In the genomic region with DNA sequence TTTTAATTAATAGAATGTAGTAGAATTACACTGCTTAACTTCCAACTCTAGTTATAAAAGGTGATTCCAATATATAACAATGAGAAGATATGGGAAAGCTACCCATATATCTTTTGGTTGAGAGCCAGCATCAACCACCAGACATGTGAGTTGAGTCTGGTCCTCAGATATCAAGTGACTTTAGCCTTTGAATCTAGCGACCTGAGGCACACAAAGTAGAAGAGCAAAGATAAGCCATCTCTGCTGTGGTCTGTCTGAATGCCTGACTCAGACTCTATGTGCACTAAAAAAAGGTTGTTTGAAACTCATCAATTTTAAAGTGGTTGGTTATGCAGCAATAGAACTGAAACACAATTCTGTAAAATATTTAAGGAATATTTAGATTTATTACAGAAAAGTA, we compare ENCODE assay signal across 18 cellular contexts.
"Had no signal": no experiment of that assay in that cellular context is flagged by ENCODE, and none has a peak within 500 bp of the region (broad histone marks: within the 10 kb centered on the region; RNA-seq: fewer than 3 reads in every experiment).

No MANE protein-coding gene starts in this region.

- H3K27ac ChIP-seq: adrenal gland, colonic mucosa, left ventricle myocardium inferior, neutrophil, tibial artery, uterus had no signal

- H3K4me1 ChIP-seq: adrenal gland, colonic mucosa, left ventricle myocardium inferior, tibial artery, uterus had no signal

- H3K36me3 ChIP-seq: adrenal gland, colonic mucosa, left ventricle myocardium inferior, neutrophil, tibial artery, uterus had no signal

- H3K9me3 ChIP-seq: adrenal gland, colonic mucosa, left ventricle myocardium inferior, neutrophil, tibial artery, uterus had no signal

- H3K27me3 ChIP-seq: adrenal gland, colonic mucosa, neutrophil, tibial artery had no signal

- ATAC-seq: activated CD8-positive, alpha-beta T cell treated with anti-CD3 and anti-CD28 coated beads for 36 hours; esophagus mucosa; natural killer cell; stimulated activated naive B cell treated with anti-CD40 and anti-IgM and Interleukin-4, amounts not matched to agents 10 μg/mL and 1 μg/mL and 100 μg/mL, for 72 hours had no signal

- H3K4me3 ChIP-seq: adrenal gland, colonic mucosa, left ventricle myocardium inferior, tibial artery, uterus had no signal

- DNase-seq: activated B cell treated with CpG ODN at 0.5 μM for 24 hours; activated CD4-positive, alpha-beta T cell treated with anti-CD3 and anti-CD28 coated beads for 48 hours; activated CD8-positive, alpha-beta T cell treated with anti-CD3 and anti-CD28 coated beads for 36 hours; activated effector memory CD4-positive, alpha-beta T cell treated with anti-CD3 and anti-CD28 coated beads, Interleukin-2, amount 50 U/mL, for 16 hours; activated T-cell treated with anti-CD3 and anti-CD28 coated beads, Interleukin-2, amount 50 U/mL, for 48 hours; adrenal gland; caudate nucleus; colonic mucosa; kidney; left ventricle myocardium inferior; natural killer cell; stimulated activated CD4-positive, alpha-beta T cell treated with anti-CD3 and anti-CD28 coated beads, Interleukin-15, amount 100 ng/mL, for 24 hours; stimulated activated CD4-positive, alpha-beta T cell treated with anti-CD3 and anti-CD28 coated beads, Interleukin-4, amount 100 ng/mL, for 1 hour; stimulated activated naive B cell treated with anti-CD40 and anti-IgM and Interleukin-4, amounts not matched to agents 10 μg/mL and 1 μg/mL and 100 μg/mL, for 72 hours; tibial artery; uterus had no signal
